ENCODE assay signal across 35 cellular contexts in genomic region chr11:123755344-123755743, GRCh38. TPM values are rescaled to one million over a fixed set of nuclear protein-coding genes. Genes with fewer than 3 reads are reported as not detected.
"Had no signal": no experiment of that assay in that cellular context is flagged by ENCODE, and none has a peak within 500 bp of the region (broad histone marks: within the 10 kb centered on the region; RNA-seq: fewer than 3 reads in every experiment).

No MANE protein-coding gene starts in this region.

- H3K4me3 Mint-ChIP-seq: activated B cell treated with CpG ODN at 0.5 μM for 24 hours; activated CD4-positive, alpha-beta memory T cell treated with anti-CD3 and anti-CD28 coated beads, Interleukin-2, amount 10 ng/mL, durations not matched to agents 7 days and 5 days; activated CD4-positive, alpha-beta T cell treated with anti-CD3 and anti-CD28 coated beads for 36 hours; activated CD4-positive, alpha-beta T cell treated with anti-CD3 and anti-CD28 coated beads, Interleukin-2, amount 10 ng/mL, durations not matched to agents 7 days and 5 days; activated CD8-positive, alpha-beta memory T cell treated with anti-CD3 and anti-CD28 coated beads, Interleukin-2, amount 10 ng/mL, durations not matched to agents 7 days and 5 days; activated CD8-positive, alpha-beta T cell treated with anti-CD3 and anti-CD28 coated beads, Interleukin-2, amount 10 ng/mL, durations not matched to agents 7 days and 5 days; activated naive CD4-positive, alpha-beta T cell treated with anti-CD3 and anti-CD28 coated beads, Interleukin-2, amount 10 ng/mL, durations not matched to agents 7 days and 5 days; activated naive CD4-positive, alpha-beta T cell treated with anti-CD3 and anti-CD28 coated beads, Interleukin-2, amount 50 U/mL, for 24 hours; activated naive CD8-positive, alpha-beta T cell; activated naive CD8-positive, alpha-beta T cell treated with anti-CD3 and anti-CD28 coated beads, Interleukin-2, amount 50 U/mL, for 24 hours; activated T-cell treated with anti-CD3 and anti-CD28 coated beads, Interleukin-2, amount 50 U/mL, for 24 hours; activated T-helper 17 cell treated with anti-CD3 and anti-CD28 coated beads, Interleukin-2, amount 50 U/mL, for 72 hours; brain; central memory CD8-positive, alpha-beta T cell; T-cell; T-helper 17 cell had no signal

- H3K9me3 Mint-ChIP-seq: activated B cell treated with CpG ODN at 0.5 μM for 24 hours; activated CD4-positive, alpha-beta memory T cell treated with anti-CD3 and anti-CD28 coated beads, Interleukin-2, amount 10 ng/mL, durations not matched to agents 7 days and 5 days; activated CD4-positive, alpha-beta T cell treated with anti-CD3 and anti-CD28 coated beads, Interleukin-2, amount 10 ng/mL, durations not matched to agents 7 days and 5 days; activated naive CD4-positive, alpha-beta T cell treated with anti-CD3 and anti-CD28 coated beads, Interleukin-2, amount 10 ng/mL, durations not matched to agents 7 days and 5 days; activated naive CD4-positive, alpha-beta T cell treated with anti-CD3 and anti-CD28 coated beads, Interleukin-2, amount 50 U/mL, for 24 hours; activated naive CD8-positive, alpha-beta T cell treated with anti-CD3 and anti-CD28 coated beads, Interleukin-2, amount 50 U/mL, for 24 hours; activated T-cell treated with anti-CD3 and anti-CD28 coated beads, Interleukin-2, amount 50 U/mL, for 24 hours; activated T-helper 17 cell treated with anti-CD3 and anti-CD28 coated beads, Interleukin-2, amount 50 U/mL, for 72 hours; brain; central memory CD8-positive, alpha-beta T cell; T-cell had no signal

- H3K4me1 ChIP-seq: ascending aorta, colonic mucosa had no signal

- H3K4me1 Mint-ChIP-seq: activated CD4-positive, alpha-beta T cell treated with anti-CD3 and anti-CD28 coated beads for 36 hours; activated naive CD4-positive, alpha-beta T cell treated with anti-CD3 and anti-CD28 coated beads, Interleukin-2, amount 50 U/mL, for 24 hours; activated naive CD8-positive, alpha-beta T cell treated with anti-CD3 and anti-CD28 coated beads, Interleukin-2, amount 50 U/mL, for 24 hours; activated T-helper 17 cell treated with anti-CD3 and anti-CD28 coated beads, Interleukin-2, amount 50 U/mL, for 72 hours; brain; central memory CD8-positive, alpha-beta T cell; T-cell had no signal

- ATAC-seq: activated CD4-positive, alpha-beta T cell treated with anti-CD3 and anti-CD28 coated beads for 36 hours; activated CD8-positive, alpha-beta memory T cell treated with anti-CD3 and anti-CD28 coated beads, Interleukin-2, amount 10 ng/mL, durations not matched to agents 7 days and 5 days; activated CD8-positive, alpha-beta T cell treated with anti-CD3 and anti-CD28 coated beads, Interleukin-2, amount 10 ng/mL, durations not matched to agents 7 days and 5 days; activated naive CD8-positive, alpha-beta T cell treated with anti-CD3 and anti-CD28 coated beads, Interleukin-2, amount 50 U/mL, for 24 hours; activated T-helper 17 cell treated with anti-CD3 and anti-CD28 coated beads, Interleukin-2, amount 50 U/mL, for 72 hours; T-cell; T-helper 17 cell had no signal

- H3K4me3 ChIP-seq: ascending aorta, cardiac muscle cell, colonic mucosa had no signal

- H3K9me3 ChIP-seq: ascending aorta, colonic mucosa had no signal

- H3K36me3 ChIP-seq: ascending aorta, cardiac muscle cell, colonic mucosa had no signal

- H3K27me3 ChIP-seq: ascending aorta, cardiac muscle cell, colonic mucosa had no signal

- H3K36me3 Mint-ChIP-seq: activated naive CD4-positive, alpha-beta T cell treated with anti-CD3 and anti-CD28 coated beads, Interleukin-2, amount 50 U/mL, for 24 hours; brain had no signal

- H3K27ac Mint-ChIP-seq: activated B cell treated with CpG ODN at 0.5 μM for 24 hours; activated CD4-positive, alpha-beta memory T cell treated with anti-CD3 and anti-CD28 coated beads, Interleukin-2, amount 10 ng/mL, durations not matched to agents 7 days and 5 days; activated CD4-positive, alpha-beta T cell treated with anti-CD3 and anti-CD28 coated beads for 36 hours; activated CD4-positive, alpha-beta T cell treated with anti-CD3 and anti-CD28 coated beads, Interleukin-2, amount 10 ng/mL, durations not matched to agents 7 days and 5 days; activated CD8-positive, alpha-beta memory T cell treated with anti-CD3 and anti-CD28 coated beads, Interleukin-2, amount 10 ng/mL, durations not matched to agents 7 days and 5 days; activated CD8-positive, alpha-beta T cell treated with anti-CD3 and anti-CD28 coated beads, Interleukin-2, amount 10 ng/mL, durations not matched to agents 7 days and 5 days; activated naive CD4-positive, alpha-beta T cell treated with anti-CD3 and anti-CD28 coated beads, Interleukin-2, amount 10 ng/mL, durations not matched to agents 7 days and 5 days; activated naive CD4-positive, alpha-beta T cell treated with anti-CD3 and anti-CD28 coated beads, Interleukin-2, amount 50 U/mL, for 24 hours; activated naive CD8-positive, alpha-beta T cell; activated naive CD8-positive, alpha-beta T cell treated with anti-CD3 and anti-CD28 coated beads, Interleukin-2, amount 50 U/mL, for 24 hours; activated T-cell treated with anti-CD3 and anti-CD28 coated beads, Interleukin-2, amount 50 U/mL, for 24 hours; activated T-helper 17 cell treated with anti-CD3 and anti-CD28 coated beads, Interleukin-2, amount 50 U/mL, for 72 hours; brain; T-cell; T-helper 17 cell had no signal

- DNase-seq: activated B cell treated with CpG ODN at 0.5 μM for 24 hours; activated CD4-positive, alpha-beta memory T cell treated with anti-CD3 and anti-CD28 coated beads, Interleukin-2, amount 10 ng/mL, durations not matched to agents 7 days and 5 days; activated CD4-positive, alpha-beta T cell treated with anti-CD3 and anti-CD28 coated beads for 1 hour; activated CD4-positive, alpha-beta T cell treated with anti-CD3 and anti-CD28 coated beads for 36 hours; activated CD4-positive, alpha-beta T cell treated with anti-CD3 and anti-CD28 coated beads, Interleukin-2, amount 10 ng/mL, durations not matched to agents 7 days and 5 days; activated CD4-positive, alpha-beta T cell treated with anti-CD3 and anti-CD28 coated beads, Interleukin-2, amount 50 U/mL, for 48 hours; activated CD8-positive, alpha-beta memory T cell treated with anti-CD3 and anti-CD28 coated beads for 24 hours; activated CD8-positive, alpha-beta memory T cell treated with anti-CD3 and anti-CD28 coated beads, Interleukin-2, amount 10 ng/mL, durations not matched to agents 7 days and 5 days; activated CD8-positive, alpha-beta memory T cell treated with anti-CD3 and anti-CD28 coated beads, Interleukin-2, amount 50 U/mL, for 48 hours; activated CD8-positive, alpha-beta T cell treated with anti-CD3 and anti-CD28 coated beads, Interleukin-2, amount 10 ng/mL, durations not matched to agents 7 days and 5 days; activated effector memory CD4-positive, alpha-beta T cell treated with Interleukin-2 at 50 U/mL for 16 hours; activated gamma-delta T cell; activated naive CD4-positive, alpha-beta T cell treated with anti-CD3 and anti-CD28 coated beads, Interleukin-2, amount 10 ng/mL, durations not matched to agents 7 days and 5 days; activated naive CD4-positive, alpha-beta T cell treated with Interleukin-2 at 50 U/mL for 16 hours; activated naive CD8-positive, alpha-beta T cell treated with anti-CD3 and anti-CD28 coated beads, Interleukin-2, amount 50 U/mL, for 24 hours; activated T-cell treated with anti-CD3 and anti-CD28 coated beads, Interleukin-2, amount 50 U/mL, for 24 hours; activated T-cell treated with anti-CD3 and anti-CD28 coated beads, Interleukin-2, amount 50 U/mL, for 48 hours; amygdala; anterior cingulate cortex; caudate nucleus; cerebellar nuclear complex; colonic mucosa; T-cell; T-helper 17 cell; T-helper 9 cell had no signal

RNA-seq across cellular contexts. Expression of gene OR6X1, which starts 1.0 kb away (rescaled TPM):
- total RNA-seq: activated B cell treated with CpG ODN at 0.5 μM for 24 hours; activated CD4-positive, alpha-beta memory T cell treated with anti-CD3 and anti-CD28 coated beads, Interleukin-2, amount 10 ng/mL, durations not matched to agents 7 days and 5 days; activated CD4-positive, alpha-beta T cell treated with anti-CD3 and anti-CD28 coated beads for 36 hours; activated CD4-positive, alpha-beta T cell treated with anti-CD3 and anti-CD28 coated beads, Interleukin-2, amount 10 ng/mL, durations not matched to agents 7 days and 5 days; activated CD8-positive, alpha-beta memory T cell treated with anti-CD3 and anti-CD28 coated beads, Interleukin-2, amount 10 ng/mL, durations not matched to agents 7 days and 5 days; activated CD8-positive, alpha-beta T cell treated with anti-CD3 and anti-CD28 coated beads, Interleukin-2, amount 10 ng/mL, durations not matched to agents 7 days and 5 days; activated T-helper 17 cell treated with anti-CD3 and anti-CD28 coated beads, Interleukin-2, amount 50 U/mL, for 72 hours; ascending aorta; bronchial epithelial cell; cardiac muscle cell; chondrocyte; colonic mucosa; T-cell; T-helper 17 cell; T-helper 2 cell treated with Interferon-gamma antibody and Interleukin-4, amounts not matched to agents 100 ng/mL and 5 ng/mL, for 36 hours had no signal

RNA-seq across cellular contexts. Expression of gene OR6M1, which starts 50.8 kb away (rescaled TPM):
- total RNA-seq: activated B cell treated with CpG ODN at 0.5 μM for 24 hours; activated CD4-positive, alpha-beta memory T cell treated with anti-CD3 and anti-CD28 coated beads, Interleukin-2, amount 10 ng/mL, durations not matched to agents 7 days and 5 days; activated CD4-positive, alpha-beta T cell treated with anti-CD3 and anti-CD28 coated beads for 36 hours; activated CD4-positive, alpha-beta T cell treated with anti-CD3 and anti-CD28 coated beads, Interleukin-2, amount 10 ng/mL, durations not matched to agents 7 days and 5 days; activated CD8-positive, alpha-beta memory T cell treated with anti-CD3 and anti-CD28 coated beads, Interleukin-2, amount 10 ng/mL, durations not matched to agents 7 days and 5 days; activated CD8-positive, alpha-beta T cell treated with anti-CD3 and anti-CD28 coated beads, Interleukin-2, amount 10 ng/mL, durations not matched to agents 7 days and 5 days; activated T-helper 17 cell treated with anti-CD3 and anti-CD28 coated beads, Interleukin-2, amount 50 U/mL, for 72 hours; ascending aorta; bronchial epithelial cell; cardiac muscle cell; chondrocyte; colonic mucosa; T-cell; T-helper 17 cell; T-helper 2 cell treated with Interferon-gamma antibody and Interleukin-4, amounts not matched to agents 100 ng/mL and 5 ng/mL, for 36 hours had no signal
